ENCODE assay signal across 24 cellular contexts in genomic region chr20:63482021-63482587, GRCh38. TPM values are rescaled to one million over a fixed set of nuclear protein-coding genes. Genes with fewer than 3 reads are reported as not detected.
DNase-seq lines count a peak whose midpoint lies in the region; ATAC-seq, FAIRE-seq and TF ChIP-seq lines count a peak whose summit lies in the region.
"Had no signal": no experiment of that assay in that cellular context is flagged by ENCODE, and none has a peak within 500 bp of the region (broad histone marks: within the 10 kb centered on the region; RNA-seq: fewer than 3 reads in every experiment).

No MANE protein-coding gene starts in this region.

- H3K23ac ChIP-seq in H1 (ENCODE audit: insufficient read length): no peak overlapping the region

- no peak overlapping the region for H3K4ac ChIP-seq in H1 (replicated peaks; ENCODE audit: insufficient read length, low read depth, low read length)

- in situ Hi-C loops in Panc1 (cut with HindIII; ENCODE audit: low pct_unique_long_range_greater_than_20kb, low sequenced_read_pairs): no loop called here

- H3K14ac ChIP-seq in H1 (ENCODE audit: insufficient read length): no peak overlapping the region

- H4K5ac ChIP-seq in H1 (ENCODE audit: insufficient read length, low read depth, low read length): no peak overlapping the region

- POLR2A ChIA-PET in Panc1 (lab: Charles Lee) (no interaction called here), H1 (lab: Charles Lee; ENCODE audit: partially characterized antibody) (interaction anchor here (1.1 to 2.3 kb wide), 3 partner anchors 11 to 21 kb away, joined by 3 to 8 read pairs (median 3); partner anchors contain the start of gene KCNQ2)

- H3K18ac ChIP-seq in H1 (ENCODE audit: extremely low read depth, low read length): no peak overlapping the region

- H3K27me3 ChIP-seq in BE2C (no peaks in the 10 kb centered on the region), Panc1 (ENCODE audit: control insufficient read depth, insufficient read depth, low read length) (no peaks in the 10 kb centered on the region), H1 (replicated peaks in 1 of 4; ENCODE audit: control insufficient read depth in 3 of 4, extremely low read depth in 1 of 4, insufficient read depth in 3 of 4, low read length in 3 of 4) (no peaks in the 10 kb centered on the region; a peak in 2 of 7 replicates), right atrium auricular region (no peaks in the 10 kb centered on the region), Peyer's patch (no peaks in the 10 kb centered on the region)

- no peak overlapping the region for H2AFZ ChIP-seq in H1 (ENCODE audit: low read length)

- H3K36me3 ChIP-seq in BE2C (no peaks in the 10 kb centered on the region), Panc1 (ENCODE audit: control insufficient read depth, insufficient read depth, low read length) (no peaks in the 10 kb centered on the region), H1 (ENCODE audit: control insufficient read depth in 2 of 4, insufficient read depth in 4 of 4, low read length in 3 of 4) (no peaks in the 10 kb centered on the region), right atrium auricular region (no peaks in the 10 kb centered on the region), Peyer's patch (no peaks in the 10 kb centered on the region)
- H3K36me3 ChIP-seq: HAP-1, SJSA1 had no signal

- TF ChIP-seq POLR2A in H1 (IDR thresholded peaks at IDR 0.05; ENCODE audit: control extremely low read depth in 1 of 2, low read depth in 2 of 2, low read length in 2 of 2) (no peak), Peyer's patch (IDR thresholded peaks at IDR 0.05) (no peak)

- H3K23me2 ChIP-seq in H1 (ENCODE audit: low read depth, low read length): no peaks in the 10 kb centered on the region

- peaks cover 28% of the 10 kb centered on the region for H3K4me1 ChIP-seq in BE2C
- peaks cover 20% of the 10 kb centered on the region for H3K4me1 ChIP-seq in Panc1 (ENCODE audit: control insufficient read depth, insufficient read depth, low read length)
- H3K4me1 ChIP-seq in H1 (replicated peaks in 1 of 4; ENCODE audit: control insufficient read depth in 3 of 4, insufficient read depth in 4 of 4, low read length in 3 of 4): peaks cover 0 to 19% (median 12%) of the 10 kb centered on the region in 4 experiments; a peak in 5 of 7 replicates
- H3K4me1 ChIP-seq in right atrium auricular region: peaks cover 0 to 15% of the 10 kb centered on the region in 2 donors
- H3K4me1 ChIP-seq in Peyer's patch: no peaks in the 10 kb centered on the region

- no peak for FAIRE-seq in H1 (lab: Jason Lieb, UNC)
- FAIRE-seq: A549, RCC 7860 had no signal

- H2BK5ac ChIP-seq in H1 (ENCODE audit: low read depth, low read length): peak overlapping the region; percentile 13; the same call in 1 of the 2 replicates

- H2AK5ac ChIP-seq in H1 (ENCODE audit: low read depth, low read length): no peak overlapping the region

- peak; percentile 41 for DNase-seq in BE2C
- DNase-seq in COLO668 (lab: John Stamatoyannopoulos, UW; ENCODE audit: unreplicated experiment): peak; percentile 13
- DNase-seq in Panc1 (ENCODE audit: low read depth, low spot score): no peak
- DNase-seq in H1 (ENCODE audit: low read depth in 1 of 2, low spot score in 2 of 2): no peak
- DNase-seq in right atrium auricular region (ENCODE audit: low spot score): no peak
- no peak for DNase-seq in D341Med (ENCODE audit: low spot score)
- no peak for DNase-seq in Peyer's patch
- DNase-seq: C1 segment of cervical spinal cord; CD8-positive, alpha-beta T cell; DMS79 treated with DMSO at 0.1 percent for 48 hours; MV-4-11; NCI-H1694; NCI-H2081; NCI-H510A; NCI-H774; NK-92 treated with Interleukin-12 subunit alpha and Interleukin-12 subunit beta, amount 100 ng/mL, for 24 hours had no signal

- CTCF ChIA-PET in Panc1 (lab: Charles Lee) (interaction anchor here (0.9 kb wide), 1 partner anchor 39 kb away, joined by 9 read pairs; no protein-coding TSS in a partner anchor), H1 (lab: Charles Lee; ENCODE audit: partially characterized antibody) (interaction anchor here (0.7 to 4.8 kb wide), 7 partner anchors 12 to 252 kb away, joined by 3 to 39 read pairs (median 3); no protein-coding TSS in a partner anchor)

- 0 out of 2 replicates have a peak, but pooled peaks have one; percentile 12 for ATAC-seq in Panc1
- ATAC-seq in HG02759 (IDR thresholded peaks at IDR 0.05; ENCODE audit: unreplicated experiment): no peak
- ATAC-seq: CD8-positive, alpha-beta T cell had no signal

- WGBS in H1 (ENCODE audit: extremely low coverage in 1 of 2, insufficient coverage in 1 of 2, insufficient read length in 1 of 2, insufficient replicate concordance in 2 of 2, low coverage in 1 of 2, low lambda C conversion rate in 2 of 2, missing lambda C conversion rate in 1 of 2), 2 experiments: 70% methylated on average over 10 of the region's 11 CpGs; no CpG with 5 or more reads in 1 of the 2 experiments

- H2BK120ac ChIP-seq in H1 (replicated peaks; ENCODE audit: low read depth, low read length): no peak overlapping the region

- no peaks in the 10 kb centered on the region for H3K79me2 ChIP-seq in H1 (ENCODE audit: control insufficient read depth in 1 of 2, insufficient read depth in 2 of 2, low read length in 2 of 2)

- H3K9ac ChIP-seq in H1 (replicated peaks in 1 of 4; ENCODE audit: extremely low read depth in 1 of 4, low read depth in 3 of 4, low read length in 3 of 4): no peak overlapping the region
- H3K9ac ChIP-seq: KMS-11 had no signal

- no peaks in the 10 kb centered on the region for H4K20me1 ChIP-seq in H1 (replicated peaks in 1 of 2; ENCODE audit: control insufficient read depth in 1 of 2, insufficient read depth in 2 of 2, low read length in 2 of 2)

- BruUV-seq in Panc1 (replicated peaks; lab: Mats Ljungman, UMichigan): no TSS peak

- no peak for TF ChIP-seq EP300 in H1 (IDR thresholded peaks at IDR 0.05; ENCODE audit: borderline replicate concordance in 1 of 2, low read depth in 2 of 2, low read length in 2 of 2)

- TF ChIP-seq RAD21 in H1 (IDR thresholded peaks at IDR 0.05 in 1 of 2, conservative IDR thresholded peaks at IDR 0.05 in 1 of 2; ENCODE audit: low read depth in 2 of 2, low read length in 2 of 2): no peak

- H3K27ac ChIP-seq in Panc1 (ENCODE audit: low read length): no peak overlapping the region
- no peak overlapping the region for H3K27ac ChIP-seq in H1 (ENCODE audit: low read depth, low read length)
- no peak overlapping the region for H3K27ac ChIP-seq in right atrium auricular region
- no peak overlapping the region for H3K27ac ChIP-seq in Peyer's patch
- H3K27ac ChIP-seq: A549, KMS-11, SJSA1 had no signal

- peak overlapping the region; percentile 55 for H4K91ac ChIP-seq in H1 (replicated peaks; ENCODE audit: insufficient read length, low read length)

- TF ChIP-seq CTCF in BE2C (IDR thresholded peaks at IDR 0.05; ENCODE audit: low read depth, low read length): no peak
- TF ChIP-seq CTCF in Panc1 (IDR thresholded peaks at IDR 0.05): no peak
- no peak for TF ChIP-seq CTCF in H1 (IDR thresholded peaks at IDR 0.05; ENCODE audit: control extremely low read depth in 1 of 3, insufficient read depth in 1 of 3, low read depth in 1 of 3, low read length in 3 of 3)
- TF ChIP-seq CTCF in right atrium auricular region (IDR thresholded peaks at IDR 0.05): no peak
- TF ChIP-seq CTCF in Peyer's patch (IDR thresholded peaks at IDR 0.05): no peak

- no peak overlapping the region for H2BK20ac ChIP-seq in H1 (ENCODE audit: low read length)

- H3K9me3 ChIP-seq in BE2C (no peaks in the 10 kb centered on the region), Panc1 (ENCODE audit: control insufficient read depth, insufficient read depth, low read depth, low read length) (no peaks in the 10 kb centered on the region), H1 (ENCODE audit: insufficient read depth in 2 of 2, low read depth in 1 of 2, low read length in 1 of 2) (peaks cover 4% of the 10 kb centered on the region in 2 experiments; a peak in 1 of 4 replicates), right atrium auricular region (no peaks in the 10 kb centered on the region), Peyer's patch (no peaks in the 10 kb centered on the region)
- H3K9me3 ChIP-seq: A549, HAP-1, SJSA1 had no signal

- no peak overlapping the region for H3K56ac ChIP-seq in H1 (replicated peaks; ENCODE audit: insufficient read length, low read depth, low read length)

- H3K4me3 ChIP-seq in BE2C (ENCODE audit: low read depth, low read length): no peak overlapping the region
- H3K4me3 ChIP-seq in Panc1 (ENCODE audit: low read depth in 2 of 2, low read length in 2 of 2): no peak overlapping the region
- no peak overlapping the region for H3K4me3 ChIP-seq in H1 (ENCODE audit: extremely low read depth in 1 of 4, insufficient read depth in 2 of 4, low read depth in 3 of 4, low read length in 4 of 4)
- H3K4me3 ChIP-seq in right atrium auricular region: no peak overlapping the region
- no peak overlapping the region for H3K4me3 ChIP-seq in Peyer's patch
- H3K4me3 ChIP-seq: A549, HAP-1, SJSA1 had no signal

- peak overlapping the region; percentile 77; the same call in 1 of the 2 replicates for H4K8ac ChIP-seq in H1 (ENCODE audit: extremely low read depth, insufficient read depth, low read length)

- H3K4me2 ChIP-seq in H1 (ENCODE audit: insufficient read depth in 1 of 2, low read depth in 2 of 2, low read length in 2 of 2): no peak overlapping the region; a peak in 1 of 4 replicates

- peak overlapping the region; percentile 50; the same call in 1 of the 2 replicates for H2BK12ac ChIP-seq in H1 (ENCODE audit: low read depth, low read length)

- no peak overlapping the region for H2BK15ac ChIP-seq in H1 (ENCODE audit: low read length)

- intact Hi-C loops in Panc1 (cut with micrococcal nuclease; ENCODE audit: unreplicated experiment): no loop called here

- no peaks in the 10 kb centered on the region for H3K79me1 ChIP-seq in H1 (ENCODE audit: low read depth, low read length)

RNA-seq across cellular contexts. Expression of gene KCNQ2, which starts 9.6 kb away (rescaled TPM):
- 60.1 TPM for polyA plus RNA-seq in BE2C (2012; ENCODE audit: insufficient read depth, insufficient read length, low read depth)
- total RNA-seq in Panc1 (2021; ENCODE audit: unreplicated experiment) (19.4 TPM), right atrium auricular region (not detected), Peyer's patch (not detected)
- 37.9 TPM for polyA plus RNA-seq in Panc1 (2012; ENCODE audit: insufficient read length)
- total RNA-seq in H1 (2021; fragmentation: NEBNext Ultra II Directional; extraction: Animal tissue kit (Norgen Biotek cat#: 25700)): 82.6 and 88.6 TPM in 2 replicates
- polyA plus RNA-seq in H1 (2011; rRNA removed): 243 and 277 TPM in 2 replicates
- polyA plus RNA-seq in H1 (2011; cell fraction: cytosol; rRNA removed): 174 TPM
- polyA plus RNA-seq in H1 (2011; cell fraction: nucleus; rRNA removed): 206 TPM
- 41.9 to 107 TPM (median 94.0 TPM) in 4 replicates for polyA plus RNA-seq in H1 (2012, experiment 1 of 2)
- 88.7 TPM for polyA plus RNA-seq in H1 (2012, experiment 2 of 2)
- 72.4 TPM for polyA plus RNA-seq in H1 (2013, experiment 1 of 2)
- polyA plus RNA-seq in H1 (2013, experiment 2 of 2): 73.2 TPM
- 40.5 and 42.0 TPM in 2 replicates for polyA minus RNA-seq in H1 (2011; rRNA and poly(A)+ RNA removed)
- polyA minus RNA-seq in H1 (2011; cell fraction: cytosol; rRNA and poly(A)+ RNA removed): 39.6 TPM
- 33.1 TPM for polyA minus RNA-seq in H1 (2011; cell fraction: nucleus; rRNA and poly(A)+ RNA removed)
- total RNA-seq: CD8-positive, alpha-beta T cell; IMR-90; M059J; SJSA1 had no signal

RNA-seq across cellular contexts. Expression of gene EEF1A2, which starts 16.8 kb away (rescaled TPM):
- polyA plus RNA-seq in BE2C (2012; ENCODE audit: insufficient read depth, insufficient read length, low read depth): 3,079 TPM
- total RNA-seq in Panc1 (2021; ENCODE audit: unreplicated experiment) (178 TPM), right atrium auricular region (100 to 1,000 TPM; 797 to 886 TPM), Peyer's patch (1 to 10 TPM in 3 of 4 donors, under 1 TPM in 1; 0.67 to 3.3 (median 2.1) TPM)
- 392 TPM for polyA plus RNA-seq in Panc1 (2012; ENCODE audit: insufficient read length)
- 25.8 and 27.9 TPM in 2 replicates for total RNA-seq in H1 (2021; fragmentation: NEBNext Ultra II Directional; extraction: Animal tissue kit (Norgen Biotek cat#: 25700))
- 7.4 and 17.5 TPM in 2 replicates for polyA plus RNA-seq in H1 (2011; rRNA removed)
- polyA plus RNA-seq in H1 (2011; cell fraction: cytosol; rRNA removed): 15.5 TPM
- 33.5 TPM for polyA plus RNA-seq in H1 (2011; cell fraction: nucleus; rRNA removed)
- polyA plus RNA-seq in H1 (2012, experiment 1 of 2): 25.2 to 45.3 TPM (median 39.3 TPM) in 4 replicates
- polyA plus RNA-seq in H1 (2012, experiment 2 of 2): 22.6 TPM
- 26.8 TPM for polyA plus RNA-seq in H1 (2013, experiment 1 of 2)
- 25.5 TPM for polyA plus RNA-seq in H1 (2013, experiment 2 of 2)
- 6.0 and 11.9 TPM in 2 replicates for polyA minus RNA-seq in H1 (2011; rRNA and poly(A)+ RNA removed)
- polyA minus RNA-seq in H1 (2011; cell fraction: cytosol; rRNA and poly(A)+ RNA removed): 20.6 TPM
- polyA minus RNA-seq in H1 (2011; cell fraction: nucleus; rRNA and poly(A)+ RNA removed): 13.6 TPM

RNA-seq across cellular contexts. Expression of gene PPDPF, which starts 38.5 kb away (rescaled TPM):
- 447 TPM for polyA plus RNA-seq in BE2C (2012; ENCODE audit: insufficient read depth, insufficient read length, low read depth)
- 241 TPM for total RNA-seq in Panc1 (2021; ENCODE audit: unreplicated experiment)
- polyA plus RNA-seq in Panc1 (2012; ENCODE audit: insufficient read length): 323 TPM
- total RNA-seq in H1 (2021; fragmentation: NEBNext Ultra II Directional; extraction: Animal tissue kit (Norgen Biotek cat#: 25700)): 125 and 138 TPM in 2 replicates
- 30.5 and 49.9 TPM in 2 replicates for polyA plus RNA-seq in H1 (2011; rRNA removed)
- polyA plus RNA-seq in H1 (2011; cell fraction: cytosol; rRNA removed): 13.6 TPM
- 40.2 TPM for polyA plus RNA-seq in H1 (2011; cell fraction: nucleus; rRNA removed)
- polyA plus RNA-seq in H1 (2012, experiment 1 of 2): 38.8 to 127 TPM (median 112 TPM) in 4 replicates
- 66.7 TPM for polyA plus RNA-seq in H1 (2012, experiment 2 of 2)
- 147 TPM for polyA plus RNA-seq in H1 (2013, experiment 1 of 2)
- polyA plus RNA-seq in H1 (2013, experiment 2 of 2): 151 TPM
- polyA minus RNA-seq in H1 (2011; rRNA and poly(A)+ RNA removed): 2.8 and 4.9 TPM in 2 replicates
- polyA minus RNA-seq in H1 (2011; cell fraction: cytosol; rRNA and poly(A)+ RNA removed): 109 TPM
- polyA minus RNA-seq in H1 (2011; cell fraction: nucleus; rRNA and poly(A)+ RNA removed): 58.7 TPM
- 100 to 1,000 TPM; 138 to 185 TPM for total RNA-seq in right atrium auricular region
- total RNA-seq in Peyer's patch: 100 to 1,000 TPM in 3 of 4 donors, 10 to 100 TPM in 1; 94.1 to 435 (median 193) TPM

RNA-seq across cellular contexts. Expression of gene PTK6, which starts 55.1 kb away (rescaled TPM):
- polyA plus RNA-seq in BE2C (2012; ENCODE audit: insufficient read depth, insufficient read length, low read depth): 1.2 TPM
- total RNA-seq in Panc1 (2021; ENCODE audit: unreplicated experiment) (6.5 TPM), right atrium auricular region (not detected), Peyer's patch (100 to 1,000 TPM in 1 of 4 donors, 10 to 100 TPM in 2, 1 to 10 TPM in 1; 8.3 to 109 (median 84.5) TPM)
- polyA plus RNA-seq in Panc1 (2012; ENCODE audit: insufficient read length): 9.7 TPM
- 0.17 and 0.19 TPM in 2 replicates for total RNA-seq in H1 (2021; fragmentation: NEBNext Ultra II Directional; extraction: Animal tissue kit (Norgen Biotek cat#: 25700))
- polyA plus RNA-seq in H1 (2011; rRNA removed): 0.12 and 0.30 TPM in 2 replicates
- polyA plus RNA-seq in H1 (2011; cell fraction: cytosol; rRNA removed): 0.27 TPM
- 0.67 TPM for polyA plus RNA-seq in H1 (2011; cell fraction: nucleus; rRNA removed)
- 0.32 to 0.41 TPM (median 0.40 TPM) in 4 replicates for polyA plus RNA-seq in H1 (2012, experiment 1 of 2)
- polyA plus RNA-seq in H1 (2012, experiment 2 of 2): 0.25 TPM
- polyA plus RNA-seq in H1 (2013, experiment 1 of 2): 0.08 TPM
- polyA plus RNA-seq in H1 (2013, experiment 2 of 2): 0.07 TPM
- 0.12 TPM in 1 of 2 replicates, not detected in the other for polyA minus RNA-seq in H1 (2011; rRNA and poly(A)+ RNA removed)
- polyA minus RNA-seq in H1 (2011; cell fraction: cytosol; rRNA and poly(A)+ RNA removed): 0.37 TPM
- polyA minus RNA-seq in H1 (2011; cell fraction: nucleus; rRNA and poly(A)+ RNA removed): 0.20 TPM
- total RNA-seq: IMR-90, M059J, SJSA1 had no signal
- polyA plus RNA-seq: IMR-90 had no signal

Comparison
In these comparisons a context has a peak if more than half of its experiments do, and no peak if none do; other contexts are left out.
1. DNase-seq: peak in BE2C (single experiment) and COLO668 (single experiment); none in Panc1 (single experiment), H1 (0 of 2), right atrium auricular region (single experiment), D341Med (single experiment) and Peyer's patch (0 of 3).
2. RNA of gene KCNQ2, which starts 9.6 kb away (total RNA-seq): 82.6 to 88.6 TPM in H1 and 19.4 TPM in Panc1 (single experiment); not detected in right atrium auricular region and not detected in Peyer's patch; every median in the first group is over 10 times any median in the second.